9 cellular contexts compared by ENCODE assay signal in genomic region chr6:148016013-148016412, GRCh38.
"Had no signal": no experiment of that assay in that cellular context is flagged by ENCODE, and none has a peak within 500 bp of the region (broad histone marks: within the 10 kb centered on the region; RNA-seq: fewer than 3 reads in every experiment).

No MANE protein-coding gene starts in this region.

- H3K4me1 ChIP-seq: HAP-1 had no signal

- H3K4me3 ChIP-seq: GM23248, HAP-1 had no signal

- ATAC-seq: HCT116, HepG2 had no signal

- H3K9me3 ChIP-seq: HAP-1 had no signal

- H3K27ac ChIP-seq: GM23248, HL-60 had no signal

- DNase-seq: GM23248, GOT3, H7, HFFc6, KBM-7 had no signal

- H3K36me3 ChIP-seq: HAP-1 had no signal
